Comparison of ENCODE assay signal across 13 cellular contexts in the genomic region with DNA sequence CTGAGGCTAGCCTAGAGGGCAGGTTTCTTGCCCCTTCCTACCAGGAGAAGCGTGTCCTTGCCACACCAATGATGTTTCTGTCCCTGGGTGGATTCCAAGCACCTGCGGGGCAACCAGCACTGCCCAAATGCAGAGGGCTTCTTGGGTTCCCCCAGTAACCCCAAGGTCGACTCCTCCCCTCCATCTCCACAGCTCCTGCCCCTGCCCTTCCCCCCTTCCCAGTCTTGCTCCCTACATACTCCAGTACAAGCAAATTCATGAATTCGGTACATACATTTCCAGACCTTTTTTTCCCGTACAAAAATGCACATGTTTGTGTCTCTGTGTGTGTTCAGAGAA. TPM values are rescaled to one million over a fixed set of nuclear protein-coding genes. Genes with fewer than 3 reads are reported as not detected.
DNase-seq lines count a peak whose midpoint lies in the region; ATAC-seq and TF ChIP-seq lines count a peak whose summit lies in the region.
"Had no signal": no experiment of that assay in that cellular context is flagged by ENCODE, and none has a peak within 500 bp of the region (broad histone marks: within the 10 kb centered on the region; RNA-seq: fewer than 3 reads in every experiment).

No MANE protein-coding gene starts in this region.

- peaks cover 9% of the 10 kb centered on the region for H3K4me1 Mint-ChIP-seq in activated CD4-positive, alpha-beta T cell treated with anti-CD3 and anti-CD28 coated beads, Interleukin-2, amount 10 ng/mL, durations not matched to agents 7 days and 5 days

- H3K9me3 ChIP-seq in adrenal gland (replicated peaks in 1 of 3), result no peaks in the 10 kb centered on the region
- H3K9me3 ChIP-seq in lung (ENCODE audit: control insufficient read depth in 2 of 2, insufficient read depth in 1 of 2, low read length in 1 of 2), result no peaks in the 10 kb centered on the region
- no peaks in the 10 kb centered on the region for H3K9me3 ChIP-seq in thyroid gland
- H3K9me3 ChIP-seq: SJSA1, thoracic aorta had no signal

- ATAC-seq in lung (ENCODE audit: insufficient read depth, low FRiP score), result no peak

- no peaks in the 10 kb centered on the region for H3K9me3 Mint-ChIP-seq in activated CD4-positive, alpha-beta T cell treated with anti-CD3 and anti-CD28 coated beads, Interleukin-2, amount 10 ng/mL, durations not matched to agents 7 days and 5 days
- H3K9me3 Mint-ChIP-seq: activated T-cell treated with anti-CD3 and anti-CD28 coated beads, Interleukin-2, amount 50 U/mL, for 24 hours had no signal

- no peak overlapping the region for H3K4me3 ChIP-seq in adrenal gland
- H3K4me3 ChIP-seq in lung, result no peak overlapping the region
- H3K4me3 ChIP-seq in thyroid gland (replicated peaks in 1 of 3), result no peak overlapping the region
- H3K4me3 ChIP-seq: SJSA1, thoracic aorta had no signal

- intact Hi-C loops in adrenal gland (cut with DNase I) (no loop called here), thyroid gland (cut with DNase I) (no loop called here)

- H3K27me3 Mint-ChIP-seq in activated CD4-positive, alpha-beta T cell treated with anti-CD3 and anti-CD28 coated beads, Interleukin-2, amount 10 ng/mL, durations not matched to agents 7 days and 5 days, result no peaks in the 10 kb centered on the region
- H3K27me3 Mint-ChIP-seq: activated T-cell treated with anti-CD3 and anti-CD28 coated beads, Interleukin-2, amount 50 U/mL, for 24 hours had no signal

- H3K27ac ChIP-seq in adrenal gland, result peak overlapping the region; percentile 72 to 96 (median 86)
- peak overlapping the region; percentile 3 to 50 for H3K27ac ChIP-seq in lung (ENCODE audit: low read depth in 1 of 2, low read length in 1 of 2)
- H3K27ac ChIP-seq in thyroid gland, result peak overlapping the region in 2 of 3 donors; percentile 23 to 39
- H3K27ac ChIP-seq: SJSA1, thoracic aorta had no signal

- TF ChIP-seq CTCF in adrenal gland (IDR thresholded peaks at IDR 0.05) (no peak), lung (IDR thresholded peaks at IDR 0.05; ENCODE audit: control extremely low read depth, extremely low read depth) (no peak), thyroid gland (IDR thresholded peaks at IDR 0.05) (no peak), GM20000 (IDR thresholded peaks at IDR 0.05; ENCODE audit: extremely low read depth, missing control alignments) (no peak), GM10248 (IDR thresholded peaks at IDR 0.05; ENCODE audit: control extremely low read depth, extremely low read depth, low read depth, missing control alignments) (no peak)

- TF ChIP-seq POLR2A in adrenal gland (IDR thresholded peaks at IDR 0.05) (no peak), thyroid gland (IDR thresholded peaks at IDR 0.05) (no peak)

- DNase-seq in activated CD4-positive, alpha-beta T cell treated with anti-CD3 and anti-CD28 coated beads, Interleukin-2, amount 10 ng/mL, durations not matched to agents 7 days and 5 days, result no peak
- no peak for DNase-seq in activated CD4-positive, alpha-beta T cell treated with anti-CD3 and anti-CD28 coated beads for 4 hours
- DNase-seq in adrenal gland, result peak in 3 of 7 donors; percentile 53 to 54 (median 54)
- no peak for DNase-seq in lung (ENCODE audit: low spot score)
- DNase-seq in thyroid gland, result no peak
- DNase-seq in COR-L47 (lab: John Stamatoyannopoulos, UW), result no peak
- DNase-seq in GM20000 (ENCODE audit: low spot score), result no peak
- DNase-seq in GM10248 (ENCODE audit: extremely low spot score), result no peak
- DNase-seq: activated T-cell treated with anti-CD3 and anti-CD28 coated beads, Interleukin-2, amount 50 U/mL, for 24 hours; GOT3; NCI-H1105 had no signal

- peak overlapping the region; percentile 10 for H3K27ac Mint-ChIP-seq in activated CD4-positive, alpha-beta T cell treated with anti-CD3 and anti-CD28 coated beads, Interleukin-2, amount 10 ng/mL, durations not matched to agents 7 days and 5 days

- H3K27me3 ChIP-seq in adrenal gland (no peaks in the 10 kb centered on the region), lung (ENCODE audit: control insufficient read depth, insufficient read depth) (no peaks in the 10 kb centered on the region), thyroid gland (no peaks in the 10 kb centered on the region)
- H3K27me3 ChIP-seq: SJSA1 had no signal

- WGBS in adrenal gland, 4 donors, result 53 to 64% (median 58%) methylated on average over 5 of the region's 5 CpGs
- 88 to 89% methylated on average over 5 of the region's 5 CpGs for WGBS in lung, 2 donors
- WGBS in thyroid gland, 2 donors, result 87 to 88% methylated on average over 5 of the region's 5 CpGs

- H3K4me3 Mint-ChIP-seq in activated CD4-positive, alpha-beta T cell treated with anti-CD3 and anti-CD28 coated beads, Interleukin-2, amount 10 ng/mL, durations not matched to agents 7 days and 5 days, result no peak overlapping the region
- H3K4me3 Mint-ChIP-seq: activated T-cell treated with anti-CD3 and anti-CD28 coated beads, Interleukin-2, amount 50 U/mL, for 24 hours had no signal

- H3K36me3 Mint-ChIP-seq in activated CD4-positive, alpha-beta T cell treated with anti-CD3 and anti-CD28 coated beads, Interleukin-2, amount 10 ng/mL, durations not matched to agents 7 days and 5 days (ENCODE audit: low read depth), result no peaks in the 10 kb centered on the region

- H3K36me3 ChIP-seq in adrenal gland (replicated peaks in 1 of 2) (no peaks in the 10 kb centered on the region), lung (ENCODE audit: control insufficient read depth in 2 of 2, insufficient read depth in 2 of 2, low read length in 2 of 2) (no peaks in the 10 kb centered on the region), thyroid gland (no peaks in the 10 kb centered on the region)
- H3K36me3 ChIP-seq: SJSA1, thoracic aorta had no signal

- POLR2A ChIA-PET in activated CD4-positive, alpha-beta T cell treated with anti-CD3 and anti-CD28 coated beads, Interleukin-2, amount 10 ng/mL, durations not matched to agents 7 days and 5 days (lab: Charles Lee), result no interaction called here
- POLR2A ChIA-PET in GM10248 (lab: Yijun Ruan, JAX), result no interaction called here

- H3K4me1 ChIP-seq in adrenal gland (replicated peaks in 1 of 2) (peaks cover 27 to 41% of the 10 kb centered on the region in 2 donors), lung (ENCODE audit: control insufficient read depth in 2 of 2, insufficient read depth in 2 of 2, low read length in 2 of 2) (peaks cover 0 to 17% of the 10 kb centered on the region in 2 donors), thyroid gland (peaks cover 0 to 16% of the 10 kb centered on the region in 2 donors)

- CTCF ChIA-PET in activated CD4-positive, alpha-beta T cell treated with anti-CD3 and anti-CD28 coated beads, Interleukin-2, amount 10 ng/mL, durations not matched to agents 7 days and 5 days (lab: Charles Lee), result interaction anchor here (2.0 to 2.1 kb wide), 2 partner anchors 10 to 45 kb away, joined by 7 to 15 read pairs; no protein-coding TSS in a partner anchor
- CTCF ChIA-PET in GM10248 (lab: Yijun Ruan, JAX), result interaction anchor here (1.7 kb wide), 1 partner anchor 12 kb away, joined by 4 read pairs; no protein-coding TSS in a partner anchor

RNA-seq across cellular contexts. Expression of a gene that starts 12.8 kb away (rescaled TPM):
- total RNA-seq in activated CD4-positive, alpha-beta T cell treated with anti-CD3 and anti-CD28 coated beads, Interleukin-2, amount 10 ng/mL, durations not matched to agents 7 days and 5 days, result 10 to 100 TPM; 92.5 to 93.8 TPM
- total RNA-seq in adrenal gland, result 100 to 1,000 TPM in 1 of 8 donors, 10 to 100 TPM in 7; 60.5 to 180 (median 83.2) TPM
- 10 to 100 TPM; 10.2 to 25.8 (median 25.7) TPM for polyA plus RNA-seq in adrenal gland
- 10 to 100 TPM; 24.4 to 53.5 TPM for total RNA-seq in lung
- polyA plus RNA-seq in lung, result 10 to 100 TPM; 12.4 to 16.3 TPM
- 100 to 1,000 TPM in 1 of 4 donors, 10 to 100 TPM in 3; 51.7 to 116 (median 76.6) TPM for total RNA-seq in thyroid gland

Comparison
In these comparisons a context has a peak if more than half of its experiments do, and no peak if none do; other contexts are left out.
1. H3K27ac ChIP-seq: peak in every context shown above with its lines; median percentile 86 in adrenal gland; 31 in thyroid gland; 26 in lung.